11 cellular contexts compared by ENCODE assay signal in genomic region chr18:22032392-22032961, GRCh38.
DNase-seq lines count a peak whose midpoint lies in the region; ATAC-seq and TF ChIP-seq lines count a peak whose summit lies in the region.
"Had no signal": no experiment of that assay in that cellular context is flagged by ENCODE, and none has a peak within 500 bp of the region (broad histone marks: within the 10 kb centered on the region; RNA-seq: fewer than 3 reads in every experiment).

No MANE protein-coding gene starts in this region.

- no peak overlapping the region for H3K9ac ChIP-seq in mesendoderm (ENCODE audit: low read length)

- peak overlapping the region; percentile 25 for H2BK5ac ChIP-seq in mesendoderm (ENCODE audit: low read length)

- no peak overlapping the region for H2BK120ac ChIP-seq in mesendoderm (ENCODE audit: low read depth, low read length)

- TF ChIP-seq CTCF in BJ (IDR thresholded peaks at IDR 0.05; ENCODE audit: insufficient read depth, low read depth, low read length) (no peak), astrocyte of the spinal cord (IDR thresholded peaks at IDR 0.05; ENCODE audit: low read depth, low read length) (no peak)

- CTCF ChIA-PET in BJ (lab: Yijun Ruan, JAX) = no interaction called here

- no CpG with 5 or more reads among the region's 4 CpGs for WGBS in mesendoderm (ENCODE audit: extremely low coverage, insufficient coverage, low lambda C conversion rate)

- H2BK15ac ChIP-seq in mesendoderm (replicated peaks; ENCODE audit: low read depth) = peak overlapping the region; percentile 94

- H3K4ac ChIP-seq in mesendoderm (ENCODE audit: low read depth, low read length) = peak overlapping the region; percentile 58

- POLR2A ChIA-PET in BJ (lab: Charles Lee) = interaction anchor here (0.6 kb wide), 1 partner anchor 635 kb away, joined by 3 read pairs; no protein-coding TSS in a partner anchor

- H2AK5ac ChIP-seq in mesendoderm (ENCODE audit: low read length) = no peak overlapping the region

- peak; percentile 62 for ATAC-seq in HG03432 (IDR thresholded peaks at IDR 0.05; ENCODE audit: unreplicated experiment)

- H4K8ac ChIP-seq in mesendoderm (ENCODE audit: low read depth, low read length) = no peak overlapping the region

- peaks cover 3% of the 10 kb centered on the region for H3K4me1 ChIP-seq in mesendoderm (ENCODE audit: control insufficient read depth, low read depth, low read length)

- DNase-seq in BJ (ENCODE audit: low read depth) (peak; percentile 50), astrocyte of the spinal cord (ENCODE audit: low read depth, low spot score) (peak; percentile 93), mesendoderm (peak; percentile 93), NCI-H1092 treated with DMSO at 0.1 percent for 48 hours (lab: John Stamatoyannopoulos, UW) (no peak), UCSD-AML1 (lab: John Stamatoyannopoulos, UW; ENCODE audit: unreplicated experiment) (no peak), OCI-M1 (lab: John Stamatoyannopoulos, UW) (no peak), NCI-H1417 treated with DMSO at 0.1 percent for 48 hours (lab: John Stamatoyannopoulos, UW) (no peak)
- DNase-seq: activated T-cell treated with anti-CD3 and anti-CD28 coated beads, Interleukin-2, amount 50 U/mL, for 24 hours; DMS79 treated with DMSO at 0.1 percent for 48 hours; stimulated activated CD4-positive, alpha-beta T cell treated with anti-CD3 and anti-CD28 coated beads, Interleukin-12 subunit alpha, Interleukin-12 subunit beta, amount 100 ng/mL, for 4 hours had no signal

- H3K23ac ChIP-seq in mesendoderm (ENCODE audit: low read length) = no peak overlapping the region

- H3K27me3 ChIP-seq in BJ (ENCODE audit: control insufficient read depth, insufficient read depth, low read length) (peaks cover 5% of the 10 kb centered on the region; the same call in 1 of the 2 replicates), mesendoderm (ENCODE audit: insufficient read depth, low read length, poor library complexity) (no peaks in the 10 kb centered on the region)

- H3K56ac ChIP-seq in mesendoderm (ENCODE audit: low read length) = peak overlapping the region; percentile 61

- no peak overlapping the region for H4K5ac ChIP-seq in mesendoderm (ENCODE audit: low read length)

- H3K79me1 ChIP-seq in mesendoderm (ENCODE audit: low read length) = no peaks in the 10 kb centered on the region

- peak overlapping the region; percentile 66 for H3K27ac ChIP-seq in mesendoderm (ENCODE audit: low read depth, low read length)

- in situ Hi-C loops in astrocyte of the spinal cord (cut with HindIII; ENCODE audit: low sequenced_read_pairs) = no loop called here

- H3K4me3 ChIP-seq in BJ (ENCODE audit: low read depth, low read length) (no peak overlapping the region), astrocyte of the spinal cord (ENCODE audit: low read depth, low read length) (no peak overlapping the region), mesendoderm (ENCODE audit: low read length) (no peak overlapping the region)

- no peaks in the 10 kb centered on the region for H3K79me2 ChIP-seq in mesendoderm (ENCODE audit: control insufficient read depth, insufficient read depth, low read length)

- no peak overlapping the region for H3K4me2 ChIP-seq in mesendoderm (ENCODE audit: low read length)

- H3K36me3 ChIP-seq in BJ (ENCODE audit: control insufficient read depth, insufficient read depth, low read length) = no peaks in the 10 kb centered on the region
- no peaks in the 10 kb centered on the region for H3K36me3 ChIP-seq in mesendoderm (ENCODE audit: control insufficient read depth, insufficient read depth, low read length)

- H3K18ac ChIP-seq in mesendoderm (ENCODE audit: low read length) = peak overlapping the region; percentile 26

Comparison
In these comparisons a context has a peak if more than half of its experiments do, and no peak if none do; other contexts are left out.
1. DNase-seq: peak in BJ (single experiment), astrocyte of the spinal cord (single experiment) and mesendoderm (single experiment); none in NCI-H1092 treated with DMSO at 0.1 percent for 48 hours (single experiment), UCSD-AML1 (single experiment), OCI-M1 (single experiment) and NCI-H1417 treated with DMSO at 0.1 percent for 48 hours (single experiment).